In the genomic region with DNA sequence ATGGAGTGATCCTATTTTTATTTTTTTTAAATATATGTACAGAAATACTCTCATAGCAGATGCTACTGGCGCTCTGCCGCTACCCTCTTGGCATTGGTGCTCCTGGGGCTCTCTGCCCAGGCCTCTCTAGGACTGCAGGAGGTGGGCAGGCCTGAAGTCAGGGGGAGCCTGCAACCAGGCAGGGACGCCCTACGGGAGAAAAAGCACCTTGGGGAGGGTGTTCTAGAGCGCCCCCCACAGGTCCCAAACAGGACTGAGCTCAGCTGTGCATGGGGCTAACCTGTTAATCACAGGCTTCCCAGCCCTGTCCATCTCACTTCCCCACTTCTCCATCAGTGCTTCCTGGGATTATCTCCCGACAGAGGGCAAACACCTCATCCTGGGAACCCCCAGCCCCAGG, we compare ENCODE assay signal across 14 cellular contexts.
DNase-seq lines count a peak whose midpoint lies in the region; ATAC-seq and TF ChIP-seq lines count a peak whose summit lies in the region.
"Had no signal": no experiment of that assay in that cellular context is flagged by ENCODE, and none has a peak within 500 bp of the region (broad histone marks: within the 10 kb centered on the region; RNA-seq: fewer than 3 reads in every experiment).

No MANE protein-coding gene starts in this region.

- no peak overlapping the region for H4K91ac ChIP-seq in neuronal stem cell (ENCODE audit: low read depth, low read length, poor library complexity)

- H3K4ac ChIP-seq in neuronal stem cell (ENCODE audit: low read length): no peak overlapping the region

- DNase-seq in Karpas-422 (peak; percentile 77), chondrocyte (ENCODE audit: low spot score) (no peak), neuronal stem cell (ENCODE audit: low spot score) (no peak), SKM-1 (lab: John Stamatoyannopoulos, UW; ENCODE audit: unreplicated experiment) (no peak)
- DNase-seq: activated CD4-positive, alpha-beta T cell treated with anti-CD3 and anti-CD28 coated beads for 1 hour; heart left ventricle; left ventricle myocardium superior; MV-4-11; NCI-H226; small intestine had no signal

- H3K4me1 ChIP-seq in Karpas-422 (ENCODE audit: low read length): no peaks in the 10 kb centered on the region
- peaks cover 2 to 5% of the 10 kb centered on the region in 2 donors for H3K4me1 ChIP-seq in neuronal stem cell (ENCODE audit: control insufficient read depth in 2 of 2, insufficient read depth in 1 of 2, low read depth in 1 of 2, low read length in 2 of 2)

- H3K4me1 Mint-ChIP-seq in chondrocyte (ENCODE audit: low read depth): peaks cover 21% of the 10 kb centered on the region

- no peak overlapping the region for H2AK5ac ChIP-seq in neuronal stem cell (ENCODE audit: low read depth, low read length)

- no peaks in the 10 kb centered on the region for H3K9me3 ChIP-seq in Karpas-422 (ENCODE audit: low read length)
- no peaks in the 10 kb centered on the region for H3K9me3 ChIP-seq in neuronal stem cell (replicated peaks in 1 of 2; ENCODE audit: control insufficient read depth in 2 of 2, insufficient read depth in 1 of 2, low read depth in 1 of 2, low read length in 2 of 2)
- H3K9me3 ChIP-seq: HAP-1, heart left ventricle had no signal

- H3K4me2 ChIP-seq in Karpas-422 (ENCODE audit: low read depth, low read length, poor library complexity, severe bottlenecking) (no peak overlapping the region), neuronal stem cell (ENCODE audit: insufficient read depth, low read length, poor library complexity, severe bottlenecking) (no peak overlapping the region)

- peak overlapping the region; percentile 87 for H3K18ac ChIP-seq in neuronal stem cell (ENCODE audit: low read length)

- no CpG with 5 or more reads among the region's 6 CpGs for WGBS in neuronal stem cell (ENCODE audit: extremely low coverage in 2 of 2, insufficient read length in 2 of 2, insufficient replicate concordance in 1 of 2), 2 donors

- no peak overlapping the region for H3K4me3 Mint-ChIP-seq in chondrocyte (ENCODE audit: unreplicated experiment)

- H2BK12ac ChIP-seq in neuronal stem cell (ENCODE audit: low read length): no peak overlapping the region

- H3K27me3 ChIP-seq in Karpas-422 (ENCODE audit: low read length) (no peaks in the 10 kb centered on the region), neuronal stem cell (ENCODE audit: control insufficient read depth in 3 of 3, insufficient read depth in 3 of 3, low read depth in 1 of 3, low read length in 3 of 3) (peaks cover 0 to 23% (median 0%) of the 10 kb centered on the region in 3 experiments)

- H3K14ac ChIP-seq in neuronal stem cell (ENCODE audit: low read length): no peak overlapping the region

- H2AFZ ChIP-seq in Karpas-422 (ENCODE audit: low read length) (no peak overlapping the region), neuronal stem cell (ENCODE audit: low read length) (no peak overlapping the region)

- peaks cover 4% of the 10 kb centered on the region for H3K36me3 Mint-ChIP-seq in chondrocyte (ENCODE audit: low read depth)

- no peak overlapping the region for H2BK5ac ChIP-seq in neuronal stem cell (ENCODE audit: low read length)

- H3K9me2 ChIP-seq in Karpas-422 (replicated peaks; ENCODE audit: insufficient read depth, low read length): no peaks in the 10 kb centered on the region

- H2BK120ac ChIP-seq in neuronal stem cell (ENCODE audit: low read depth, low read length): no peak overlapping the region

- H3K4me3 ChIP-seq in Karpas-422 (ENCODE audit: low read length) (no peak overlapping the region), neuronal stem cell (ENCODE audit: low read length in 2 of 2) (no peak overlapping the region)
- H3K4me3 ChIP-seq: HAP-1 had no signal

- no peaks in the 10 kb centered on the region for H3K79me2 ChIP-seq in Karpas-422 (ENCODE audit: low read length)

- ATAC-seq in GM21367 (IDR thresholded peaks at IDR 0.05; ENCODE audit: unreplicated experiment): no peak
- ATAC-seq in GM21576 (IDR thresholded peaks at IDR 0.05; ENCODE audit: unreplicated experiment): no peak
- ATAC-seq: left ventricle myocardium superior had no signal

- H3K27ac ChIP-seq in Karpas-422 (ENCODE audit: low read length) (no peak overlapping the region), neuronal stem cell (replicated peaks; ENCODE audit: low read length) (no peak overlapping the region)
- H3K27ac ChIP-seq: heart left ventricle had no signal

- H2BK15ac ChIP-seq in neuronal stem cell (ENCODE audit: low read length): peak overlapping the region; percentile 25

- no peak overlapping the region for H3K9ac ChIP-seq in Karpas-422 (ENCODE audit: low read length)
- no peak overlapping the region for H3K9ac ChIP-seq in neuronal stem cell (ENCODE audit: low read depth, low read length, poor library complexity)

- peaks cover 16% of the 10 kb centered on the region for H3K27me3 Mint-ChIP-seq in chondrocyte (ENCODE audit: low read depth)

- H3K79me1 ChIP-seq in neuronal stem cell (ENCODE audit: low read depth, low read length): no peaks in the 10 kb centered on the region

- no peaks in the 10 kb centered on the region for H3K36me3 ChIP-seq in Karpas-422 (ENCODE audit: insufficient read depth, low read length)
- no peaks in the 10 kb centered on the region for H3K36me3 ChIP-seq in neuronal stem cell (replicated peaks in 1 of 2; ENCODE audit: control insufficient read depth in 2 of 2, insufficient read depth in 2 of 2, low read length in 2 of 2)
- H3K36me3 ChIP-seq: HAP-1, heart left ventricle had no signal

- H3K27ac Mint-ChIP-seq in chondrocyte (ENCODE audit: unreplicated experiment): no peak overlapping the region

- peak; percentile 50 for TF ChIP-seq CTCF in GM12873 (IDR thresholded peaks at IDR 0.05; ENCODE audit: insufficient read depth, low read depth, low read length, missing control alignments)
- TF ChIP-seq CTCF in chondrocyte (IDR thresholded peaks at IDR 0.05): peak; percentile 39

- no peaks in the 10 kb centered on the region for H4K20me1 ChIP-seq in Karpas-422 (ENCODE audit: insufficient read depth, low read depth, low read length)

- no peak overlapping the region for H4K8ac ChIP-seq in neuronal stem cell (ENCODE audit: low read depth, low read length)

- H3K23ac ChIP-seq in neuronal stem cell (ENCODE audit: low read depth, low read length, poor library complexity): no peak overlapping the region

- H3K9me3 Mint-ChIP-seq in chondrocyte (ENCODE audit: low read depth): no peaks in the 10 kb centered on the region
